Comparison of ENCODE assay signal across 21 cellular contexts in the genomic region with DNA sequence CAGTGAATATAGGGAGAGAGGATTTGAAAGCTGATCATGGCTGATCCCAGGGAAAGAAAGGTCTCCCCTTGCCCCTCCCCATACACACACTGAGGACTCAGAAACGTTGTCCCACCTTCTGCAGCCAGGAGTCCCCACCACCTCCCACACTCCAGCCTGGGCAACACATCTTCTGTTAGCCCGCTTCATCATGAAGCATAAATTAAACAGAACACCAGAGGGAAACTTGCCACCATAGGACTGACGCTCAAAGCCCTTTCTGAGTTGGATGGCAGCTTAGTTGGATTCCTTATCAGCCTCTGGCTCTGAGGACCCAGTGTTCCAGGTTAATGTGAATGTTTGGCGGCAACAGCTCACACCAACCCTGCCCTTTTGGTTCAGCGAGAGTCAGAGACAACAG. TPM values are rescaled to one million over a fixed set of nuclear protein-coding genes. Genes with fewer than 3 reads are reported as not detected.
A peak's percentile ranks its signal among the peaks of the same experiment; 100 is the strongest.
DNase-seq lines count a peak whose midpoint lies in the region; ATAC-seq, FAIRE-seq and TF ChIP-seq lines count a peak whose summit lies in the region.
"Had no signal": no experiment of that assay in that cellular context is flagged by ENCODE, and none has a peak within 500 bp of the region (broad histone marks: within the 10 kb centered on the region; RNA-seq: fewer than 3 reads in every experiment).

No MANE protein-coding gene starts in this region.

- no peaks in the 10 kb centered on the region for H3K27me3 Mint-ChIP-seq in stimulated activated naive CD8-positive, alpha-beta T cell treated with anti-CD3 and anti-CD28 coated beads, Interleukin-15, Interleukin-2, amounts not matched to agents 100 ng/mL and 50 ng/mL, for 24 hours
- H3K27me3 Mint-ChIP-seq in astrocyte (ENCODE audit: low read depth, unreplicated experiment), result peaks cover 6% of the 10 kb centered on the region
- H3K27me3 Mint-ChIP-seq in activated CD4-positive, alpha-beta memory T cell treated with anti-CD3 and anti-CD28 coated beads for 36 hours, result no peaks in the 10 kb centered on the region
- H3K27me3 Mint-ChIP-seq: dendritic cell treated with granulocyte-macrophage colony-stimulating factor and Interleukin-4, amounts not matched to agents 40 ng/mL and 50 ng/mL, for 4 days had no signal

- no peaks in the 10 kb centered on the region for H3K27me3 ChIP-seq in astrocyte (ENCODE audit: insufficient read depth, low read length)
- H3K27me3 ChIP-seq: foreskin keratinocyte, spleen, testis had no signal

- H3K4me3 Mint-ChIP-seq in stimulated activated naive CD8-positive, alpha-beta T cell treated with anti-CD3 and anti-CD28 coated beads, Interleukin-15, Interleukin-2, amounts not matched to agents 100 ng/mL and 50 ng/mL, for 24 hours, result no peak overlapping the region
- H3K4me3 Mint-ChIP-seq in astrocyte (ENCODE audit: unreplicated experiment), result peak overlapping the region; percentile 25
- no peak overlapping the region for H3K4me3 Mint-ChIP-seq in activated CD4-positive, alpha-beta memory T cell treated with anti-CD3 and anti-CD28 coated beads for 36 hours
- H3K4me3 Mint-ChIP-seq: brain; dendritic cell treated with granulocyte-macrophage colony-stimulating factor and Interleukin-4, amounts not matched to agents 40 ng/mL and 50 ng/mL, for 4 days; mesothelial cell of epicardium had no signal

- H3K36me3 ChIP-seq in astrocyte (ENCODE audit: insufficient read depth, low read length), result no peaks in the 10 kb centered on the region

- H3K4me3 ChIP-seq in astrocyte (ENCODE audit: insufficient read depth, low read depth, low read length), result no peak overlapping the region
- H3K4me3 ChIP-seq: psoas muscle, spleen, testis had no signal

- no peaks in the 10 kb centered on the region for H3K9me3 Mint-ChIP-seq in stimulated activated naive CD8-positive, alpha-beta T cell treated with anti-CD3 and anti-CD28 coated beads, Interleukin-15, Interleukin-2, amounts not matched to agents 100 ng/mL and 50 ng/mL, for 24 hours
- H3K9me3 Mint-ChIP-seq in astrocyte (ENCODE audit: unreplicated experiment), result no peaks in the 10 kb centered on the region
- H3K9me3 Mint-ChIP-seq in activated CD4-positive, alpha-beta memory T cell treated with anti-CD3 and anti-CD28 coated beads for 36 hours, result no peaks in the 10 kb centered on the region
- H3K9me3 Mint-ChIP-seq: dendritic cell treated with granulocyte-macrophage colony-stimulating factor and Interleukin-4, amounts not matched to agents 40 ng/mL and 50 ng/mL, for 4 days; mesothelial cell of epicardium had no signal

- H3K27ac ChIP-seq in astrocyte (ENCODE audit: low read depth, low read length), result no peak overlapping the region
- H3K27ac ChIP-seq: foreskin keratinocyte, psoas muscle, spleen, testis had no signal

- intact Hi-C loops in left ventricle myocardium superior (cut with micrococcal nuclease), result no loop called here
- intact Hi-C loops in activated CD4-positive, alpha-beta memory T cell treated with anti-CD3 and anti-CD28 coated beads for 36 hours (cut with micrococcal nuclease), result no loop called here

- TF ChIP-seq CTCF in astrocyte (IDR thresholded peaks at IDR 0.05; ENCODE audit: insufficient read depth, low read depth, low read length), result no peak

- no peak for ATAC-seq in stimulated activated naive CD8-positive, alpha-beta T cell treated with anti-CD3 and anti-CD28 coated beads, Interleukin-15, Interleukin-2, amounts not matched to agents 100 U/mL and 50 U/mL, for 24 hours
- ATAC-seq in left ventricle myocardium superior, result peak; percentile 73
- ATAC-seq: foreskin keratinocyte, psoas muscle had no signal

- CTCF ChIA-PET in activated CD4-positive, alpha-beta memory T cell treated with anti-CD3 and anti-CD28 coated beads for 36 hours (lab: Charles Lee), result interaction anchor here (0.9 to 2.4 kb wide), 2 partner anchors 9 to 13 kb away, joined by 3 to 9 read pairs; no protein-coding TSS in a partner anchor

- H3K9ac ChIP-seq in astrocyte (ENCODE audit: low read length), result no peak overlapping the region

- H3K4me1 ChIP-seq in astrocyte (ENCODE audit: insufficient read depth, low read length), result peaks cover 8% of the 10 kb centered on the region
- H3K4me1 ChIP-seq: foreskin keratinocyte, psoas muscle had no signal

- H3K27ac Mint-ChIP-seq in stimulated activated naive CD8-positive, alpha-beta T cell treated with anti-CD3 and anti-CD28 coated beads, Interleukin-15, Interleukin-2, amounts not matched to agents 100 ng/mL and 50 ng/mL, for 24 hours, result peak overlapping the region; percentile 55
- H3K27ac Mint-ChIP-seq in astrocyte (ENCODE audit: unreplicated experiment), result no peak overlapping the region
- H3K27ac Mint-ChIP-seq in activated CD4-positive, alpha-beta memory T cell treated with anti-CD3 and anti-CD28 coated beads for 36 hours, result no peak overlapping the region
- H3K27ac Mint-ChIP-seq: brain; dendritic cell treated with granulocyte-macrophage colony-stimulating factor and Interleukin-4, amounts not matched to agents 40 ng/mL and 50 ng/mL, for 4 days; mesothelial cell of epicardium had no signal

- POLR2A ChIA-PET in activated CD4-positive, alpha-beta memory T cell treated with anti-CD3 and anti-CD28 coated beads for 36 hours (lab: Charles Lee), result no interaction called here

- peaks cover 30% of the 10 kb centered on the region for H3K36me3 Mint-ChIP-seq in stimulated activated naive CD8-positive, alpha-beta T cell treated with anti-CD3 and anti-CD28 coated beads, Interleukin-15, Interleukin-2, amounts not matched to agents 100 ng/mL and 50 ng/mL, for 24 hours (ENCODE audit: low read depth)
- peaks cover 9% of the 10 kb centered on the region for H3K36me3 Mint-ChIP-seq in astrocyte (ENCODE audit: low read depth, unreplicated experiment)
- peaks cover 32% of the 10 kb centered on the region for H3K36me3 Mint-ChIP-seq in activated CD4-positive, alpha-beta memory T cell treated with anti-CD3 and anti-CD28 coated beads for 36 hours
- H3K36me3 Mint-ChIP-seq: brain had no signal

- no peak for DNase-seq in stimulated activated naive CD8-positive, alpha-beta T cell treated with anti-CD3 and anti-CD28 coated beads, Interleukin-15, Interleukin-2, amounts not matched to agents 100 U/mL and 50 U/mL, for 24 hours
- no peak for DNase-seq in astrocyte (ENCODE audit: low read depth)
- no peak for DNase-seq in left ventricle myocardium superior
- no peak for DNase-seq in COR-L47 (lab: John Stamatoyannopoulos, UW)
- no peak for DNase-seq in NCI-H128 (lab: John Stamatoyannopoulos, UW; ENCODE audit: unreplicated experiment)
- no peak for DNase-seq in activated CD4-positive, alpha-beta memory T cell treated with anti-CD3 and anti-CD28 coated beads for 36 hours
- no peak for DNase-seq in superior temporal gyrus (ENCODE audit: extremely low spot score)
- DNase-seq: activated naive CD4-positive, alpha-beta T cell; foreskin keratinocyte; KBM-7; NCI-H2081 treated with DMSO at 0.1 percent for 48 hours; psoas muscle; spleen; stimulated activated CD4-positive, alpha-beta T cell treated with anti-CD3 and anti-CD28 coated beads, Interleukin-4, amount 100 ng/mL, for 4 hours; testis had no signal

- H3K4me2 ChIP-seq in astrocyte (ENCODE audit: low read length), result no peak overlapping the region

- H3K4me1 Mint-ChIP-seq in stimulated activated naive CD8-positive, alpha-beta T cell treated with anti-CD3 and anti-CD28 coated beads, Interleukin-15, Interleukin-2, amounts not matched to agents 100 ng/mL and 50 ng/mL, for 24 hours (ENCODE audit: low read depth), result no peaks in the 10 kb centered on the region
- peaks cover 2% of the 10 kb centered on the region for H3K4me1 Mint-ChIP-seq in astrocyte (ENCODE audit: low read depth, unreplicated experiment)
- no peaks in the 10 kb centered on the region for H3K4me1 Mint-ChIP-seq in activated CD4-positive, alpha-beta memory T cell treated with anti-CD3 and anti-CD28 coated beads for 36 hours (ENCODE audit: low read depth)

- no peaks in the 10 kb centered on the region for H3K9me3 ChIP-seq in astrocyte (ENCODE audit: insufficient read depth, low read depth, low read length)
- H3K9me3 ChIP-seq: psoas muscle, spleen, testis had no signal

- H3K79me2 ChIP-seq in astrocyte (ENCODE audit: insufficient read depth, low read length), result no peaks in the 10 kb centered on the region

- H4K20me1 ChIP-seq in astrocyte (ENCODE audit: insufficient read depth, low read length), result no peaks in the 10 kb centered on the region

- no peak overlapping the region for H2AFZ ChIP-seq in astrocyte (ENCODE audit: low read depth, low read length)

- no peak for FAIRE-seq in astrocyte (lab: Jason Lieb, UNC)
- FAIRE-seq: GM18507, TTC549 had no signal

RNA-seq across cellular contexts. Expression of gene ARHGAP27, which starts 33.9 kb away (rescaled TPM):
- total RNA-seq in astrocyte (4.4 and 10.0 TPM in 2 replicates), left ventricle myocardium superior (37.3 TPM)
- 10 to 100 TPM; 41.7 to 44.3 TPM for total RNA-seq in activated CD4-positive, alpha-beta memory T cell treated with anti-CD3 and anti-CD28 coated beads for 36 hours
